5 cellular contexts compared by ENCODE assay signal in genomic region chr16:20423772-20424128, GRCh38. TPM values are rescaled to one million over a fixed set of nuclear protein-coding genes. Genes with fewer than 3 reads are reported as not detected.
"Had no signal": no experiment of that assay in that cellular context is flagged by ENCODE, and none has a peak within 500 bp of the region (broad histone marks: within the 10 kb centered on the region; RNA-seq: fewer than 3 reads in every experiment).

No MANE protein-coding gene starts in this region.

RNA-seq across cellular contexts. Expression of gene ACSM5, which starts 14.4 kb away (rescaled TPM):
- total RNA-seq: HT-29, HT1080, IMR-90, K562 had no signal
- polyA plus RNA-seq: IgD-negative memory B cell, IMR-90, K562 had no signal

RNA-seq across cellular contexts. Expression of gene PDILT, which starts 19.2 kb away (rescaled TPM):
- total RNA-seq: HT-29, HT1080, IMR-90, K562 had no signal
- polyA plus RNA-seq: IgD-negative memory B cell, IMR-90, K562 had no signal

RNA-seq across cellular contexts. Expression of gene ACSM2A, which starts 27.6 kb away (rescaled TPM):
- total RNA-seq: HT-29, HT1080, IMR-90 had no signal
- polyA plus RNA-seq: IgD-negative memory B cell, IMR-90, K562 had no signal
